Comparison of ENCODE assay signal across 8 cellular contexts in genomic region chr12:49567611-49568441, GRCh38.
A peak's percentile ranks its signal among the peaks of the same experiment; 100 is the strongest.
DNase-seq lines count a peak whose midpoint lies in the region; ATAC-seq, FAIRE-seq and TF ChIP-seq lines count a peak whose summit lies in the region.

Gene MCRS1 (minus strand): TSS chr12:49568142. CDS start chr12:49566731, 1,411 bp downstream.

- CTCF ChIA-PET in AG04449 (lab: Yijun Ruan, JAX) = interaction anchor here (1.1 to 2.2 kb wide), 11 partner anchors 9 to 278 kb away, joined by 3 to 16 read pairs (median 4); partner anchors contain the start of gene C1QL4

- H3K4me3 ChIP-seq in AG04449 (ENCODE audit: low read depth, low read length) = peak within 1 kb of the TSS; percentile 100

- TF ChIP-seq CTCF in AG04449 (IDR thresholded peaks at IDR 0.05; ENCODE audit: insufficient read depth, low read length, missing control alignments) = no peak

- ATAC-seq in GM18907 (IDR thresholded peaks at IDR 0.05; ENCODE audit: unreplicated experiment) (peak; percentile 77), HG03159 (IDR thresholded peaks at IDR 0.05; ENCODE audit: unreplicated experiment) (peak; percentile 85)

- DNase-seq in AG04449 (ENCODE audit: low read depth, low spot score) (peak; percentile 50), NCI-H345 (lab: John Stamatoyannopoulos, UW) (peak; percentile 66)
- peak; percentile 81 to 89 (median 83) for DNase-seq in activated CD4-positive, CD25-positive, alpha-beta regulatory T cell (lab: John Stamatoyannopoulos, UW)
- peak; percentile 89 for DNase-seq in central memory CD4-positive, alpha-beta T cell
- peak; percentile 85 for DNase-seq in stimulated activated CD4-positive, alpha-beta T cell treated with anti-CD3 and anti-CD28 coated beads, Interleukin-12 subunit alpha, Interleukin-12 subunit beta, amount 100 ng/mL, for 4 hours

- peak; percentile 55 for FAIRE-seq in islet of Langerhans (lab: Jason Lieb, UNC)

- POLR2A ChIA-PET in AG04449 (lab: Yijun Ruan, JAX) = interaction anchor here (0.9 to 1.2 kb wide), 3 partner anchors 9 to 61 kb away, joined by 3 to 4 read pairs (median 3); no protein-coding TSS in a partner anchor

Comparison
In these comparisons a context has a peak if more than half of its experiments do, and no peak if none do; other contexts are left out.
1. Peak in every context shown above with its lines: DNase-seq, ATAC-seq and H3K4me3 ChIP-seq.